ENCODE assay signal across 21 cellular contexts in the genomic region with DNA sequence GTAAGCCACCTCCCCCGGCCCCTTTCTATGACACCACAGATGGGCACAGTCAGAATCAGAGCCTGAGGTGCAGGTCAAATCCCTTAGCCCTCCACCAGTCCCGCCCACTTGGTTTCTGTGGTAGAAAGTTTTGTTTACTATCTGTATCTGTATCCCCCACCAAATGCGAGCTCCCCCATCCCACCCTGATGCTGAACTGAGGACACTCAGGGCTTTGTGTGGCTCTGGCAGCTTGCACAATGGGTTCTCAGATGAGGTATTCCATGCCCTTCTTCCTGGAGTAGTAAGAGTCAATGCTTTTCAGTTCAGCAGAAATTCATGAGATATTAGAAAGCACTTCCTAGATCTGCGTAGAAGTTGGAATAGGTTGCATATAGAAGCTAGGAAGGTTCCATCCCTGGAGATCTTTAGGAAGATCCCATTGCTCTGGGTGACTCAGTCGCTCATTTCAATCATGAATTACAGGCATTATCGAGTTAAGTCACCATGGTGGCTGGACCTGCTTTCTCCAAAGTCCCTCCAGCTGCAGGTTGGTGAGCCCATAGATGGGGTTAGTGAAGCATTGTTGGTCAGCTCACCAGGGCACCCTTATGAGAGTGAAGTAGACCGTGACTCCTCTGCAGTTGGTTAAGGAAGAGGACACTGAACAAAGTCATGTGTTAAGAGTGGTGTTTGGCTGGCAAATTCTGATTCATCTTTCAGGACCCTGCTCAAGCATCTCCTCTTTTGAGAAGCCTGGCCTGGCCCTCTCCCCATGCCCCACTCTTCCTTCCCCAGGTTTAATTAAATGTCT. TPM values are rescaled to one million over a fixed set of nuclear protein-coding genes. Genes with fewer than 3 reads are reported as not detected.
"Had no signal": no experiment of that assay in that cellular context is flagged by ENCODE, and none has a peak within 500 bp of the region (broad histone marks: within the 10 kb centered on the region; RNA-seq: fewer than 3 reads in every experiment).

No MANE protein-coding gene starts in this region.

- DNase-seq: activated CD4-positive, alpha-beta memory T cell treated with anti-CD3 and anti-CD28 coated beads for 36 hours; activated CD4-positive, alpha-beta T cell treated with anti-CD3 and anti-CD28 coated beads for 36 hours; activated naive CD4-positive, alpha-beta T cell; activated naive CD8-positive, alpha-beta T cell treated with anti-CD3 and anti-CD28 coated beads for 36 hours; activated T-cell treated with anti-CD3 and anti-CD28 coated beads for 4 hours; amniotic stem cell; effector memory CD8-positive, alpha-beta T cell; foreskin fibroblast; islet precursor cell; naive B cell; right lobe of liver; stimulated activated CD4-positive, alpha-beta T cell treated with anti-CD3 and anti-CD28 coated beads, Interleukin-4, amount 100 ng/mL, for 24 hours had no signal

- H3K36me3 ChIP-seq: neural progenitor cell, right lobe of liver had no signal

- H3K9me3 ChIP-seq: right lobe of liver had no signal

- H3K4me3 ChIP-seq: neural progenitor cell, right lobe of liver, smooth muscle cell had no signal

- H3K4me1 ChIP-seq: right lobe of liver had no signal

- ATAC-seq: activated CD4-positive, alpha-beta T cell treated with anti-CD3 and anti-CD28 coated beads for 36 hours; effector memory CD8-positive, alpha-beta T cell; left lobe of liver; right lobe of liver; stimulated activated memory B cell treated with anti-CD40 and anti-IgM and Interleukin-4, amounts not matched to agents 10 μg/mL and 1 μg/mL and 100 μg/mL, for 72 hours; WTC11 had no signal

- H3K27me3 ChIP-seq: neural progenitor cell, right lobe of liver had no signal

- H3K27ac ChIP-seq: neural progenitor cell, right lobe of liver had no signal

RNA-seq across cellular contexts. Expression of a gene that starts 10.6 kb away (rescaled TPM):
- total RNA-seq: activated CD4-positive, alpha-beta memory T cell treated with anti-CD3 and anti-CD28 coated beads for 36 hours; activated CD4-positive, alpha-beta T cell treated with anti-CD3 and anti-CD28 coated beads for 36 hours; activated naive CD8-positive, alpha-beta T cell treated with anti-CD3 and anti-CD28 coated beads for 36 hours; activated T-helper 1 cell treated with anti-CD3 and anti-CD28 coated beads, Interleukin-12 subunit alpha, Interleukin-12 subunit beta, Interleukin-2, Interleukin-4 antibody, amounts not matched to agents 30 ng/mL and 10 ng/mL and 1 ng/mL, durations not matched to agents 14 hours and 24 hours and 36 hours; left lobe of liver; mononuclear cell; pulmonary artery endothelial cell; smooth muscle cell; ureter had no signal
